ENCODE assay signal across 18 cellular contexts in the genomic region with DNA sequence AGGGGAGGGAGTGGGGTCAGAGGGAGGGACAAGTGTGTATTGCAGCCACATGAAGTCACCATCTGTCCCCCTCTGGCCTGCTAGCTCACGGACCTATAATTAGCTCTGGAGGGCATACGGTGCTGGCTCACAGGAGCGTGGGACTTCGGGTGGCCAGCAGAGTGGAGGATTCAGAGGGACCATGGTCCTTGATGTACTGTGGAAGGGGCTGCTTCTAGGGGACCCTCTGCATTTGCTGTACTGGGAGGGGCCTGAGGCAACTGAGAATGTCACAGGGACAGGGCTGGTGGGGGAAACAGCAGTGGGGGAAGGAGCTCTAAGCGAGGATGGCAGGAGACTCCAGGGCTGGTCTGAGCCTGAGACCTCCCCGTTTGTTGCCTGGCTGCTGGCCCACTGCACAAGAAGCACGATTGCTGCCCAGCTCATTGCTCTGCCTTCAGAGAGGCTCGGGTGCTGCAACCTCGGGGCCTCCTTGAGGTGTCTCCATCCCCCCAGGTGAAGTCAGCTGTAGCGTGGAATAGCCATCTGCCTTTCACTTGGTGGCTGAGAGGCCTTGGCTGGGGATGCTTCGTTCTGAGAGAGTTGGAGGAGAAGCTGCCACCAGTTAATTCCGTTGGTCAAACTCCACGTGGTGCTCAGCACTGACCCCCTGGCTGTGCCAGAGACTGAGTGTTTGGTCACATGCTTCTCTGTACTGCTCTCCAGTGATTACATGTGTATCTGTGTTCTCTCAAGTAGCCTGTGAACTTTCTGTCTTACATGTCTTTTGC. TPM values are rescaled to one million over a fixed set of nuclear protein-coding genes. Genes with fewer than 3 reads are reported as not detected.
DNase-seq lines count a peak whose midpoint lies in the region; ATAC-seq and TF ChIP-seq lines count a peak whose summit lies in the region.
"Had no signal": no experiment of that assay in that cellular context is flagged by ENCODE, and none has a peak within 500 bp of the region (broad histone marks: within the 10 kb centered on the region; RNA-seq: fewer than 3 reads in every experiment).

No MANE protein-coding gene starts in this region.

- no peak overlapping the region for H2BK20ac ChIP-seq in H9 (ENCODE audit: low read depth, low read length, poor library complexity, severe bottlenecking)

- no peak overlapping the region for H3T11ph ChIP-seq in H9 (ENCODE audit: low read length)

- no peak for TF ChIP-seq CTCF in H9 (conservative IDR thresholded peaks at IDR 0.05)
- TF ChIP-seq CTCF in nephron (IDR thresholded peaks at IDR 0.05; ENCODE audit: unreplicated experiment in 3 of 3) = no peak

- H3K4me3 Mint-ChIP-seq in H9 = no peak overlapping the region
- H3K4me3 Mint-ChIP-seq in nephron = peak overlapping the region; percentile 82 to 91 (median 89)
- H3K4me3 Mint-ChIP-seq in activated CD4-positive, alpha-beta memory T cell treated with anti-CD3 and anti-CD28 coated beads, Interleukin-2, amount 10 ng/mL, durations not matched to agents 7 days and 5 days = no peak overlapping the region
- H3K4me3 Mint-ChIP-seq: activated T-cell treated with anti-CD3 and anti-CD28 coated beads, Interleukin-2, amount 50 U/mL, for 4 hours; B cell had no signal

- no peak overlapping the region for H3K27ac ChIP-seq in H9 (ENCODE audit: insufficient read length, low read depth, low read length)
- H3K27ac ChIP-seq: SJSA1 had no signal

- CTCF ChIA-PET in activated CD4-positive, alpha-beta memory T cell treated with anti-CD3 and anti-CD28 coated beads, Interleukin-2, amount 10 ng/mL, durations not matched to agents 7 days and 5 days (lab: Charles Lee) = interaction anchor here (1.0 to 3.7 kb wide), 4 partner anchors 11 to 238 kb away, joined by 3 to 27 read pairs (median 4); no protein-coding TSS in a partner anchor

- no peak overlapping the region for H3K4me2 ChIP-seq in H9 (ENCODE audit: insufficient read depth, insufficient read length, low read length)

- H3K4ac ChIP-seq in H9 (ENCODE audit: low read depth, low read length) = no peak overlapping the region

- no peaks in the 10 kb centered on the region for H3K79me1 ChIP-seq in H9 (ENCODE audit: insufficient read depth, low read depth, low read length, poor library complexity, severe bottlenecking)

- no peaks in the 10 kb centered on the region for H3K4me1 ChIP-seq in H9 (ENCODE audit: insufficient read depth, low read length)

- POLR2A ChIA-PET in activated CD4-positive, alpha-beta memory T cell treated with anti-CD3 and anti-CD28 coated beads, Interleukin-2, amount 10 ng/mL, durations not matched to agents 7 days and 5 days (lab: Charles Lee) = interaction anchor here (1.6 kb wide), 1 partner anchor 22 kb away, joined by 5 read pairs; a partner anchor contains a TSS

- no peak overlapping the region for H4K5ac ChIP-seq in H9 (ENCODE audit: insufficient read length, low read depth, low read length)

- H2BK12ac ChIP-seq in H9 (ENCODE audit: insufficient read length, low read depth, low read length) = no peak overlapping the region

- H3K23me2 ChIP-seq in H9 (ENCODE audit: insufficient read length, low read depth, low read length, poor library complexity, severe bottlenecking) = peaks cover 7% of the 10 kb centered on the region

- no peaks in the 10 kb centered on the region for H3K9me3 ChIP-seq in H9 (ENCODE audit: control insufficient read depth, low read depth, low read length)
- H3K9me3 ChIP-seq: SJSA1 had no signal

- H3K27me3 Mint-ChIP-seq in H9 (ENCODE audit: low read depth) = peaks cover 38% of the 10 kb centered on the region
- peaks cover 14% of the 10 kb centered on the region for H3K27me3 Mint-ChIP-seq in nephron (ENCODE audit: low read depth)
- peaks cover 14% of the 10 kb centered on the region for H3K27me3 Mint-ChIP-seq in activated CD4-positive, alpha-beta memory T cell treated with anti-CD3 and anti-CD28 coated beads, Interleukin-2, amount 10 ng/mL, durations not matched to agents 7 days and 5 days

- H3K27me3 ChIP-seq in H9 (ENCODE audit: insufficient read depth, low read length) = peaks cover 12% of the 10 kb centered on the region; the same call in 1 of the 2 replicates

- peaks cover 18% of the 10 kb centered on the region in 2 experiments for H3K4me1 Mint-ChIP-seq in H9
- H3K4me1 Mint-ChIP-seq in nephron = peaks cover 53% of the 10 kb centered on the region
- peaks cover 22% of the 10 kb centered on the region for H3K4me1 Mint-ChIP-seq in activated CD4-positive, alpha-beta memory T cell treated with anti-CD3 and anti-CD28 coated beads, Interleukin-2, amount 10 ng/mL, durations not matched to agents 7 days and 5 days

- WGBS in H9 (ENCODE audit: extremely low coverage, insufficient read length, low lambda C conversion rate) = no CpG with 5 or more reads among the region's 13 CpGs

- H2AK5ac ChIP-seq in H9 (ENCODE audit: insufficient read length, low read length) = no peak overlapping the region

- no peaks in the 10 kb centered on the region for H3K79me2 ChIP-seq in H9 (ENCODE audit: insufficient read depth, low read length)

- no peak overlapping the region for H2BK120ac ChIP-seq in H9 (ENCODE audit: low read depth, low read length, poor library complexity, severe bottlenecking)

- DNase-seq in 8988T (peak; percentile 7), H9 (peak; percentile 21), cerebellar nuclear complex (lab: John Stamatoyannopoulos, UW) (peak; percentile 63 to 78), NCI-H510A treated with DMSO at 0.1 percent for 48 hours (lab: John Stamatoyannopoulos, UW) (no peak)
- DNase-seq in activated CD4-positive, alpha-beta memory T cell treated with anti-CD3 and anti-CD28 coated beads, Interleukin-2, amount 10 ng/mL, durations not matched to agents 7 days and 5 days = no peak
- DNase-seq: activated T-cell treated with anti-CD3 and anti-CD28 coated beads, Interleukin-2, amount 50 U/mL, for 4 hours; HCEC 1CT; head of caudate nucleus; left colon; NCI-H1105 treated with DMSO at 0.1 percent for 48 hours; NK-92 treated with Interleukin-12 subunit alpha and Interleukin-12 subunit beta, amount 100 ng/mL, for 24 hours; occipital lobe had no signal

- H4K8ac ChIP-seq in H9 (replicated peaks; ENCODE audit: insufficient read length, low read depth, low read length) = no peak overlapping the region

- H3K14ac ChIP-seq in H9 (ENCODE audit: insufficient read depth, low read length) = no peak overlapping the region; the same call in 1 of the 2 replicates

- H3K23ac ChIP-seq in H9 (ENCODE audit: insufficient read length, low read depth, low read length) = no peak overlapping the region

- peaks cover 0 to 8% of the 10 kb centered on the region in 2 experiments; a peak in 1 of 5 replicates for H3K9me3 Mint-ChIP-seq in H9
- H3K9me3 Mint-ChIP-seq in nephron = no peaks in the 10 kb centered on the region
- H3K9me3 Mint-ChIP-seq in activated CD4-positive, alpha-beta memory T cell treated with anti-CD3 and anti-CD28 coated beads, Interleukin-2, amount 10 ng/mL, durations not matched to agents 7 days and 5 days = no peaks in the 10 kb centered on the region
- H3K9me3 Mint-ChIP-seq: activated T-cell treated with anti-CD3 and anti-CD28 coated beads, Interleukin-2, amount 50 U/mL, for 4 hours had no signal

- no peak overlapping the region for H2BK5ac ChIP-seq in H9 (ENCODE audit: insufficient read length, low read length)

- H3K56ac ChIP-seq in H9 (ENCODE audit: insufficient read length, low read depth, low read length) = no peak overlapping the region

- H3K36me3 Mint-ChIP-seq in H9 (ENCODE audit: insufficient read depth in 1 of 3, low read depth in 3 of 3) (peaks cover 12 to 22% (median 20%) of the 10 kb centered on the region in 3 experiments), nephron (ENCODE audit: low read depth) (peaks cover 17% of the 10 kb centered on the region)
- H3K36me3 Mint-ChIP-seq in activated CD4-positive, alpha-beta memory T cell treated with anti-CD3 and anti-CD28 coated beads, Interleukin-2, amount 10 ng/mL, durations not matched to agents 7 days and 5 days (ENCODE audit: low read depth) = peaks cover 22% of the 10 kb centered on the region

- H3K18ac ChIP-seq in H9 (ENCODE audit: insufficient read length, low read depth, low read length) = no peak overlapping the region

- H2BK15ac ChIP-seq in H9 (ENCODE audit: low read depth, low read length) = no peak overlapping the region

- no peak overlapping the region for H3K9ac ChIP-seq in H9 (ENCODE audit: extremely low read depth, insufficient read length, low read length)

- no peak overlapping the region for H2AFZ ChIP-seq in H9 (ENCODE audit: low read length)

- peaks cover 2% of the 10 kb centered on the region for H4K20me1 ChIP-seq in H9 (ENCODE audit: control insufficient read depth, insufficient read depth, insufficient read length)

- H3K27ac Mint-ChIP-seq in H9 (no peak overlapping the region), nephron (peak overlapping the region in 1 of 3 experiments; percentile 0)
- no peak overlapping the region for H3K27ac Mint-ChIP-seq in activated CD4-positive, alpha-beta memory T cell treated with anti-CD3 and anti-CD28 coated beads, Interleukin-2, amount 10 ng/mL, durations not matched to agents 7 days and 5 days
- H3K27ac Mint-ChIP-seq: B cell had no signal

- no peak overlapping the region for H4K91ac ChIP-seq in H9 (ENCODE audit: insufficient read length, low read depth, low read length)

- ATAC-seq in GM19455 (IDR thresholded peaks at IDR 0.05; ENCODE audit: unreplicated experiment) (no peak), GM21619 (IDR thresholded peaks at IDR 0.05; ENCODE audit: unreplicated experiment) (no peak)
- ATAC-seq: activated T-cell treated with anti-CD3 and anti-CD28 coated beads, Interleukin-2, amount 50 U/mL, for 4 hours; left colon had no signal

RNA-seq across cellular contexts. Expression of a gene that starts 2.7 kb away (rescaled TPM):
- total RNA-seq in H9 (2021) = 2.8 and 3.9 TPM in 2 replicates
- total RNA-seq in activated CD4-positive, alpha-beta memory T cell treated with anti-CD3 and anti-CD28 coated beads, Interleukin-2, amount 10 ng/mL, durations not matched to agents 7 days and 5 days = 10 to 100 TPM; 28.9 to 29.3 TPM
- total RNA-seq: SJSA1 had no signal

RNA-seq across cellular contexts. Expression of a gene that starts 21.8 kb away (rescaled TPM):
- total RNA-seq in H9 (2021) = 93.4 and 96.0 TPM in 2 replicates
- total RNA-seq in activated CD4-positive, alpha-beta memory T cell treated with anti-CD3 and anti-CD28 coated beads, Interleukin-2, amount 10 ng/mL, durations not matched to agents 7 days and 5 days = 10 to 100 TPM; 69.1 to 72.6 TPM

RNA-seq across cellular contexts. Expression of a gene that starts 56.8 kb away (rescaled TPM):
- not detected in 2 replicates for total RNA-seq in H9 (2021)
- total RNA-seq in activated CD4-positive, alpha-beta memory T cell treated with anti-CD3 and anti-CD28 coated beads, Interleukin-2, amount 10 ng/mL, durations not matched to agents 7 days and 5 days = not detected
- total RNA-seq: activated T-cell treated with anti-CD3 and anti-CD28 coated beads, Interleukin-2, amount 50 U/mL, for 4 hours; B cell; HT1080; left colon; occipital lobe; SJSA1 had no signal

Comparison
In these comparisons a context has a peak if more than half of its experiments do, and no peak if none do; other contexts are left out.
1. DNase-seq: peak in 8988T (single experiment), H9 (single experiment) and cerebellar nuclear complex (2 of 2); none in activated CD4-positive, alpha-beta memory T cell treated with anti-CD3 and anti-CD28 coated beads, Interleukin-2, amount 10 ng/mL, durations not matched to agents 7 days and 5 days (single experiment) and NCI-H510A treated with DMSO at 0.1 percent for 48 hours (single experiment).
2. H3K4me3 Mint-ChIP-seq: peak in nephron (3 of 3); none in H9 (0 of 2) and activated CD4-positive, alpha-beta memory T cell treated with anti-CD3 and anti-CD28 coated beads, Interleukin-2, amount 10 ng/mL, durations not matched to agents 7 days and 5 days (single experiment).